ENCODE assay signal across 10 cellular contexts in genomic region chr16:57115504-57116182, GRCh38. TPM values are rescaled to one million over a fixed set of nuclear protein-coding genes. Genes with fewer than 3 reads are reported as not detected.
DNase-seq lines count a peak whose midpoint lies in the region; ATAC-seq and TF ChIP-seq lines count a peak whose summit lies in the region.
"Had no signal": no experiment of that assay in that cellular context is flagged by ENCODE, and none has a peak within 500 bp of the region (broad histone marks: within the 10 kb centered on the region; RNA-seq: fewer than 3 reads in every experiment).

No MANE protein-coding gene starts in this region.

- no peak overlapping the region for H3K27ac ChIP-seq in upper lobe of right lung

- H3K9me3 ChIP-seq in upper lobe of right lung: no peaks in the 10 kb centered on the region

- intact Hi-C loops in upper lobe of right lung (cut with DNase I): no loop called here

- peak; percentile 45 for ATAC-seq in upper lobe of right lung
- ATAC-seq: GM12878 had no signal

- no peaks in the 10 kb centered on the region for H3K27me3 ChIP-seq in upper lobe of right lung

- H3K4me3 ChIP-seq in upper lobe of right lung: no peak overlapping the region
- H3K4me3 ChIP-seq: GM12878 had no signal

- DNase-seq in NCI-H345 (lab: John Stamatoyannopoulos, UW): peak; percentile 29
- no peak for DNase-seq in NCI-H345 treated with DMSO at 0.1 percent for 48 hours (lab: John Stamatoyannopoulos, UW; ENCODE audit: unreplicated experiment)
- peak; percentile 80 for DNase-seq in ecto neural progenitor cell (ENCODE audit: low spot score)
- peak; percentile 98 for DNase-seq in medulla oblongata (ENCODE audit: extremely low spot score)
- DNase-seq in upper lobe of right lung: no peak
- no peak for DNase-seq in AG08395 (ENCODE audit: low spot score)
- no peak for DNase-seq in LoVo (ENCODE audit: low spot score)
- no peak for DNase-seq in GM19238 (ENCODE audit: insufficient read length, low spot score)
- DNase-seq: activated effector memory CD4-positive, alpha-beta T cell treated with anti-CD3 and anti-CD28 coated beads, Interleukin-2, amount 50 U/mL, for 16 hours had no signal

- TF ChIP-seq CTCF in upper lobe of right lung (IDR thresholded peaks at IDR 0.05): no peak

- peaks cover 31% of the 10 kb centered on the region for H3K36me3 ChIP-seq in upper lobe of right lung

- H3K4me1 ChIP-seq in upper lobe of right lung: peaks cover 3% of the 10 kb centered on the region

RNA-seq across cellular contexts. Expression of gene CPNE2, which starts 23.3 kb away (rescaled TPM):
- total RNA-seq in upper lobe of right lung: 64.5 TPM

Comparison
In these comparisons a context has a peak if more than half of its experiments do, and no peak if none do; other contexts are left out.
1. DNase-seq: peak in NCI-H345 (single experiment), ecto neural progenitor cell (single experiment) and medulla oblongata (single experiment); none in NCI-H345 treated with DMSO at 0.1 percent for 48 hours (single experiment), upper lobe of right lung (single experiment), AG08395 (single experiment), LoVo (single experiment) and GM19238 (single experiment).